In genomic region chr14:58151264-58151700, GRCh38 we compare ENCODE assay signal across 8 cellular contexts. TPM values are rescaled to one million over a fixed set of nuclear protein-coding genes. Genes with fewer than 3 reads are reported as not detected.
DNase-seq lines count a peak whose midpoint lies in the region; ATAC-seq and TF ChIP-seq lines count a peak whose summit lies in the region.

No MANE protein-coding gene starts in this region.

- H3K27me3 Mint-ChIP-seq in activated CD4-positive, alpha-beta T cell treated with anti-CD3 and anti-CD28 coated beads, Interleukin-2, amount 10 ng/mL, durations not matched to agents 7 days and 5 days, result peaks cover 63% of the 10 kb centered on the region
- peaks cover 44 to 65% of the 10 kb centered on the region in 2 donors for H3K27me3 Mint-ChIP-seq in T-cell

- POLR2A ChIA-PET in activated CD4-positive, alpha-beta T cell treated with anti-CD3 and anti-CD28 coated beads, Interleukin-2, amount 10 ng/mL, durations not matched to agents 7 days and 5 days (lab: Charles Lee), result no interaction called here
- POLR2A ChIA-PET in T-cell (lab: Charles Lee), result no interaction called here

- H3K4me1 ChIP-seq in neutrophil (ENCODE audit: control insufficient read depth in 1 of 2, insufficient read depth in 1 of 2, low read depth in 1 of 2, low read length in 1 of 2), result peaks cover 10 to 17% of the 10 kb centered on the region in 2 experiments

- H3K27ac ChIP-seq in neutrophil, result no peak overlapping the region

- no peak for TF ChIP-seq CTCF in fibroblast of the aortic adventitia (IDR thresholded peaks at IDR 0.05; ENCODE audit: insufficient read depth, low read length)
- no peak for TF ChIP-seq CTCF in neutrophil (IDR thresholded peaks at IDR 0.05)

- H3K4me1 Mint-ChIP-seq in activated CD4-positive, alpha-beta T cell treated with anti-CD3 and anti-CD28 coated beads, Interleukin-2, amount 10 ng/mL, durations not matched to agents 7 days and 5 days, result peaks cover 15% of the 10 kb centered on the region
- H3K4me1 Mint-ChIP-seq in T-cell, result peaks cover 16 to 19% (median 18%) of the 10 kb centered on the region in 3 donors

- H3K9me3 Mint-ChIP-seq in activated CD4-positive, alpha-beta T cell treated with anti-CD3 and anti-CD28 coated beads, Interleukin-2, amount 10 ng/mL, durations not matched to agents 7 days and 5 days, result no peaks in the 10 kb centered on the region
- no peaks in the 10 kb centered on the region for H3K9me3 Mint-ChIP-seq in T-cell

- H3K27me3 ChIP-seq in neutrophil, result peaks cover 88% of the 10 kb centered on the region

- CTCF ChIA-PET in activated CD4-positive, alpha-beta T cell treated with anti-CD3 and anti-CD28 coated beads, Interleukin-2, amount 10 ng/mL, durations not matched to agents 7 days and 5 days (lab: Charles Lee), result no interaction called here
- CTCF ChIA-PET in T-cell (lab: Charles Lee), result interaction anchor here in 1 of 2 donors (0.5 kb wide), 1 partner anchor 44 kb away, joined by 11 read pairs; no protein-coding TSS in a partner anchor

- H3K4me3 ChIP-seq in fibroblast of the aortic adventitia (ENCODE audit: low read depth, low read length) (peak overlapping the region; percentile 76), neutrophil (ENCODE audit: low read depth in 1 of 2, low read length in 1 of 2) (peak overlapping the region; percentile 3 to 48)

- no peak for ATAC-seq in T-cell (replicated peaks in 1 of 4)

- H3K4me3 Mint-ChIP-seq in activated CD4-positive, alpha-beta T cell treated with anti-CD3 and anti-CD28 coated beads, Interleukin-2, amount 10 ng/mL, durations not matched to agents 7 days and 5 days, result peak overlapping the region; percentile 67
- H3K4me3 Mint-ChIP-seq in T-cell, result peak overlapping the region; percentile 65 to 80 (median 76)

- H3K9me3 ChIP-seq in neutrophil, result no peaks in the 10 kb centered on the region

- no peaks in the 10 kb centered on the region for H3K36me3 ChIP-seq in neutrophil

- H3K36me3 Mint-ChIP-seq in activated CD4-positive, alpha-beta T cell treated with anti-CD3 and anti-CD28 coated beads, Interleukin-2, amount 10 ng/mL, durations not matched to agents 7 days and 5 days (ENCODE audit: low read depth), result no peaks in the 10 kb centered on the region
- no peaks in the 10 kb centered on the region for H3K36me3 Mint-ChIP-seq in T-cell

- peak; percentile 7 for DNase-seq in activated CD4-positive, alpha-beta T cell treated with anti-CD3 and anti-CD28 coated beads, Interleukin-2, amount 10 ng/mL, durations not matched to agents 7 days and 5 days
- no peak for DNase-seq in activated CD4-positive, alpha-beta T cell treated with anti-CD3 and anti-CD28 coated beads for 1 hour
- DNase-seq in T-cell (no peak), fibroblast of the aortic adventitia (ENCODE audit: low read depth) (peak; percentile 4), NCI-H146 (lab: John Stamatoyannopoulos, UW) (no peak), GOT3 (lab: John Stamatoyannopoulos, UW) (no peak)
- no peak for DNase-seq in stimulated activated CD4-positive, alpha-beta T cell treated with anti-CD3 and anti-CD28 coated beads, Interleukin-4, amount 100 ng/mL, for 4 hours

- H3K27ac Mint-ChIP-seq in activated CD4-positive, alpha-beta T cell treated with anti-CD3 and anti-CD28 coated beads, Interleukin-2, amount 10 ng/mL, durations not matched to agents 7 days and 5 days, result no peak overlapping the region
- no peak overlapping the region for H3K27ac Mint-ChIP-seq in T-cell

RNA-seq across cellular contexts. Expression of gene ARMH4, which starts 0.7 kb away (rescaled TPM):
- total RNA-seq in activated CD4-positive, alpha-beta T cell treated with anti-CD3 and anti-CD28 coated beads, Interleukin-2, amount 10 ng/mL, durations not matched to agents 7 days and 5 days, result under 1 TPM in 1 of 2 experiments, not detected in 1; 0.07 TPM
- total RNA-seq in T-cell (not detected), fibroblast of the aortic adventitia (ENCODE audit: low replicate concordance) (4.2 and 13.2 TPM in 2 replicates)

RNA-seq across cellular contexts. Expression of gene ACTR10, which starts 48.7 kb away (rescaled TPM):
- 10 to 100 TPM; 39.2 to 46.3 TPM for total RNA-seq in activated CD4-positive, alpha-beta T cell treated with anti-CD3 and anti-CD28 coated beads, Interleukin-2, amount 10 ng/mL, durations not matched to agents 7 days and 5 days
- total RNA-seq in T-cell, result 10 to 100 TPM; 36.7 to 49.7 (median 42.3) TPM
- total RNA-seq in fibroblast of the aortic adventitia (ENCODE audit: low replicate concordance), result 92.7 and 229 TPM in 2 replicates

Comparison
In these comparisons a context has a peak if more than half of its experiments do, and no peak if none do; other contexts are left out.
1. DNase-seq: peak in activated CD4-positive, alpha-beta T cell treated with anti-CD3 and anti-CD28 coated beads, Interleukin-2, amount 10 ng/mL, durations not matched to agents 7 days and 5 days (single experiment) and fibroblast of the aortic adventitia (single experiment); none in activated CD4-positive, alpha-beta T cell treated with anti-CD3 and anti-CD28 coated beads for 1 hour (single experiment), T-cell (0 of 34), stimulated activated CD4-positive, alpha-beta T cell treated with anti-CD3 and anti-CD28 coated beads, Interleukin-4, amount 100 ng/mL, for 4 hours (0 of 2), NCI-H146 (single experiment) and GOT3 (single experiment).